ENCODE assay signal across 1 cellular context in genomic region chr15:74894383-74894782, GRCh38.
TF ChIP-seq lines count a peak whose summit lies in the region.

No MANE protein-coding gene starts in this region.

TF ChIP-seq in HEK293, 187 proteins besides CTCF, POLR2A, EP300 and RAD21:
- TF ChIP-seq ZNF121 (tag by site-specific recombination; IDR thresholded peaks at IDR 0.05), result peak; percentile 94
- TF ChIP-seq ZNF362 (tag by site-specific recombination; IDR thresholded peaks at IDR 0.05), result peak; percentile 41; the same call in 1 of the 2 replicates
